ENCODE assay signal across 9 cellular contexts in genomic region chr4:110005461-110006056, GRCh38.
DNase-seq lines count a peak whose midpoint lies in the region; ATAC-seq, FAIRE-seq and TF ChIP-seq lines count a peak whose summit lies in the region.
"Had no signal": no experiment of that assay in that cellular context is flagged by ENCODE, and none has a peak within 500 bp of the region (broad histone marks: within the 10 kb centered on the region; RNA-seq: fewer than 3 reads in every experiment).

No MANE protein-coding gene starts in this region.

- DNase-seq in NCI-H510A treated with DMSO at 0.1 percent for 48 hours (lab: John Stamatoyannopoulos, UW) (peak; percentile 33), NCI-H510A (lab: John Stamatoyannopoulos, UW) (no peak), GM20000 (ENCODE audit: low spot score) (peak; percentile 67), HT1080 (ENCODE audit: low read depth) (peak; percentile 53), RCC 7860 (ENCODE audit: low spot score) (peak; percentile 71), naive B cell (peak; percentile 37)
- DNase-seq in stimulated activated CD4-positive, alpha-beta T cell treated with anti-CD3 and anti-CD28 coated beads, Interleukin-2, amount 100 ng/mL, for 48 hours = no peak

- H3K4me1 Mint-ChIP-seq in naive B cell = no peaks in the 10 kb centered on the region
- H3K4me1 Mint-ChIP-seq: central memory CD8-positive, alpha-beta T cell had no signal

- H3K27ac Mint-ChIP-seq in naive B cell = no peak overlapping the region

- ATAC-seq in naive B cell (ENCODE audit: low read depth in 2 of 2) = peak; percentile 47 to 66

- peak; percentile 89 for FAIRE-seq in RCC 7860 (lab: Jason Lieb, UNC)
- peak; percentile 96 for FAIRE-seq in endometrium (lab: Jason Lieb, UNC)

- TF ChIP-seq CTCF in GM20000 (IDR thresholded peaks at IDR 0.05; ENCODE audit: extremely low read depth, missing control alignments) = peak; percentile 27

- no peaks in the 10 kb centered on the region for H3K9me3 Mint-ChIP-seq in naive B cell
- H3K9me3 Mint-ChIP-seq: central memory CD8-positive, alpha-beta T cell had no signal

- no peaks in the 10 kb centered on the region for H3K36me3 Mint-ChIP-seq in naive B cell

- H3K4me3 Mint-ChIP-seq in naive B cell = no peak overlapping the region
- H3K4me3 Mint-ChIP-seq: central memory CD8-positive, alpha-beta T cell had no signal

- H3K27me3 Mint-ChIP-seq in naive B cell = peaks cover 0 to 4% (median 0%) of the 10 kb centered on the region in 3 donors
- H3K27me3 Mint-ChIP-seq: central memory CD8-positive, alpha-beta T cell had no signal

Comparison
In these comparisons a context has a peak if more than half of its experiments do, and no peak if none do; other contexts are left out.
1. DNase-seq: peak in NCI-H510A treated with DMSO at 0.1 percent for 48 hours (single experiment), GM20000 (single experiment), HT1080 (single experiment), RCC 7860 (single experiment) and naive B cell (single experiment); none in NCI-H510A (single experiment) and stimulated activated CD4-positive, alpha-beta T cell treated with anti-CD3 and anti-CD28 coated beads, Interleukin-2, amount 100 ng/mL, for 48 hours (0 of 2).